27 cellular contexts compared by ENCODE assay signal in the genomic region with DNA sequence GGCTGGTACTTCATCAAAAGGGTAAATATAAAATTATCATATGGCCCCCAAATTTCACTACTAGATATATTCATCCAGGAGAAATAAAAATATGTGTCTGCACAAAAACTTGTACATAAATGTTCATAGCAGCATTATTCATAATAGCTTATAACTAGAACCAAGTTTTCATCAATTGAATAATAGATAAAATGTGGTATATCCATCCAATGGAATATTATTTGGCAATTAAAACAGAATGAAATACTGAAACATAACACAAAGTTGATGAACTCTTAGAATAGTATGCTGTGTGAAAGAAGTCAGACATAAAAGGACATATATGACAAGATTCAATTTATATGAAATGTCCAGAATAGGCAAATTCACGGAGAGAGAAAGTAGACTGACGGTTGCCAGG.
"Had no signal": no experiment of that assay in that cellular context is flagged by ENCODE, and none has a peak within 500 bp of the region (broad histone marks: within the 10 kb centered on the region; RNA-seq: fewer than 3 reads in every experiment).

No MANE protein-coding gene starts in this region.

- FAIRE-seq: urothelium cell line had no signal

- H3K9me3 ChIP-seq: suprapubic skin, testis, thoracic aorta, thyroid gland, tibial artery, transverse colon, upper lobe of left lung, upper lobe of right lung, uterus, vagina had no signal

- H3K36me3 ChIP-seq: stomach, suprapubic skin, thoracic aorta, thyroid gland, tibial artery, tibial nerve, transverse colon, upper lobe of left lung, upper lobe of right lung, uterus, vagina had no signal

- H3K4me3 ChIP-seq: stomach, suprapubic skin, testis, thoracic aorta, thyroid gland, tibial artery, tibial nerve, transverse colon, upper lobe of left lung, upper lobe of right lung, uterus, vagina had no signal

- DNase-seq: stimulated activated CD4-positive, alpha-beta T cell treated with anti-CD3 and anti-CD28 coated beads, Interleukin-2, amount 100 ng/mL, for 48 hours; stimulated activated CD4-positive, alpha-beta T cell treated with anti-CD3 and anti-CD28 coated beads, Interleukin-4, amount 100 ng/mL, for 1 hour; stimulated activated CD4-positive, alpha-beta T cell treated with anti-CD3 and anti-CD28 coated beads, Interleukin-4, amount 100 ng/mL, for 24 hours; stimulated activated CD4-positive, alpha-beta T cell treated with anti-CD3 and anti-CD28 coated beads, Interleukin-4, amount 100 ng/mL, for 4 hours; stimulated activated CD8-positive, alpha-beta memory T cell treated with anti-CD3 and anti-CD28 coated beads, Interleukin-4, amount 100 ng/mL, for 48 hours; stimulated activated naive B cell treated with anti-CD40 and anti-IgM and Interleukin-4, amounts not matched to agents 10 μg/mL and 1 μg/mL and 100 μg/mL, for 72 hours; stimulated activated naive CD4-positive, alpha-beta T cell; stimulated activated naive CD4-positive, alpha-beta T cell treated with Interleukin-2 at 50 U/mL for 16 hours; stimulated activated naive CD8-positive, alpha-beta T cell treated with anti-CD3 and anti-CD28 coated beads, Interleukin-15, amount 100 ng/mL, for 72 hours; stimulated activated naive CD8-positive, alpha-beta T cell treated with anti-CD3 and anti-CD28 coated beads, Interleukin-15, Interleukin-2, amounts not matched to agents 100 U/mL and 50 U/mL, for 24 hours; stomach; substantia nigra; testis; thyroid gland; tibial artery; transverse colon; trophoblast cell; upper lobe of left lung; upper lobe of right lung; uterus had no signal

- H3K27me3 ChIP-seq: stomach, suprapubic skin, testis, thyroid gland, tibial artery, tibial nerve, transverse colon, upper lobe of left lung, upper lobe of right lung, uterus, vagina had no signal

- H3K4me1 ChIP-seq: stomach, suprapubic skin, testis, thyroid gland, tibial artery, tibial nerve, transverse colon, upper lobe of left lung, upper lobe of right lung, uterus, vagina had no signal

- H3K27ac ChIP-seq: stomach, suprapubic skin, testis, thoracic aorta, thyroid gland, tibial artery, tibial nerve, transverse colon, upper lobe of left lung, upper lobe of right lung, uterus, vagina had no signal

- ATAC-seq: stimulated activated effector memory CD8-positive, alpha-beta T cell treated with anti-CD3 and anti-CD28 coated beads, Interleukin-12 subunit alpha, Interleukin-12 subunit beta, amount 100 ng/mL, for 72 hours; stimulated activated memory B cell treated with anti-CD40 and anti-IgM and Interleukin-4, amounts not matched to agents 10 μg/mL and 1 μg/mL and 100 μg/mL, for 72 hours; stimulated activated naive B cell treated with anti-CD40 and anti-IgM and Interleukin-4, amounts not matched to agents 10 μg/mL and 1 μg/mL and 100 μg/mL, for 72 hours; stimulated activated naive CD8-positive, alpha-beta T cell treated with anti-CD3 and anti-CD28 coated beads, Interleukin-15, amount 100 ng/mL, for 72 hours; stimulated activated naive CD8-positive, alpha-beta T cell treated with anti-CD3 and anti-CD28 coated beads, Interleukin-15, Interleukin-2, amounts not matched to agents 100 U/mL and 50 U/mL, for 24 hours; upper lobe of right lung had no signal
